ENCODE assay signal across 2 cellular contexts in genomic region chr12:12885060-12885792, GRCh38.
TF ChIP-seq lines count a peak whose summit lies in the region.

No MANE protein-coding gene starts in this region.

TF ChIP-seq in Ishikawa, 13 proteins besides CTCF, POLR2A, EP300 and RAD21 (continued from another document):
- TF ChIP-seq REST (IDR thresholded peaks at IDR 0.05; ENCODE audit: low read depth) (no peak), TEAD4 (IDR thresholded peaks at IDR 0.05) (peak; percentile 99), NFIC (IDR thresholded peaks at IDR 0.05) (peak; percentile 87), MAX (IDR thresholded peaks at IDR 0.05) (peak; percentile 98), FOXM1 (IDR thresholded peaks at IDR 0.05; ENCODE audit: borderline replicate concordance, low read depth) (peak; percentile 83; the same call in 1 of the 2 replicates), EGR1 (IDR thresholded peaks at IDR 0.05) (no peak), ZBTB7A (IDR thresholded peaks at IDR 0.05; ENCODE audit: low read depth) (peak; percentile 38; the same call in 1 of the 2 replicates), TCF12 (IDR thresholded peaks at IDR 0.05; ENCODE audit: low read depth) (peak; percentile 94), CEBPB (IDR thresholded peaks at IDR 0.05) (no peak; the same call in 1 of the 2 replicates), TAF1 (IDR thresholded peaks at IDR 0.05; ENCODE audit: low read depth) (no peak), CREB1 (IDR thresholded peaks at IDR 0.05; ENCODE audit: low read depth) (no peak)

TF ChIP-seq in WTC11, 78 proteins besides CTCF, POLR2A, EP300 and RAD21 (continued from another document):
- TF ChIP-seq ZNF532 (CRISPR knock-in tag; IDR thresholded peaks at IDR 0.05; ENCODE audit: borderline replicate concordance) (no peak), FOXP4 (CRISPR knock-in tag; IDR thresholded peaks at IDR 0.05) (0 out of 2 replicates have a peak, but pooled peaks have one; percentile 43), ZNF219 (CRISPR knock-in tag; IDR thresholded peaks at IDR 0.05; ENCODE audit: borderline replicate concordance) (no peak), MAX (CRISPR knock-in tag; IDR thresholded peaks at IDR 0.05) (0 out of 2 replicates have a peak, but pooled peaks have one; percentile 28)
